ENCODE assay signal across 13 cellular contexts in the genomic region with DNA sequence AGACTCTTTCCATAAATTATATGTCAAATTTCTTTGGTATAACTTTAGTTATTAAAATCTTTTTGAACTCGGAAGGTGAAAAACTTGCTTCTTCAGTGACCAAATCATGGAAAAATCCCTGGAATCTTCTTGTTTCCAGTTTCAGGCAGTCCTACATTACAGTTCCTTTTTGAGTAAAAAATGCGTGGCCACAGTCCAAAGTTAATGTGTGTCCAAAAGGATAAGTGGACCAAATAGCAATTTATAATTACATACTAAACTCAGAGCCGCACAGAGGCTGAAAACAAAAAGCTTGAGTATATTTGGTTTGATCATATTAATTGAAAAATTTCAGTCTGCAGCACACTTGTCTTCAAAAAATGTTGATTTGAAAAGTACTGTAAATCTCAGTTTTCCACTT. TPM values are rescaled to one million over a fixed set of nuclear protein-coding genes. Genes with fewer than 3 reads are reported as not detected.
DNase-seq lines count a peak whose midpoint lies in the region; ATAC-seq, FAIRE-seq and TF ChIP-seq lines count a peak whose summit lies in the region.
"Had no signal": no experiment of that assay in that cellular context is flagged by ENCODE, and none has a peak within 500 bp of the region (broad histone marks: within the 10 kb centered on the region; RNA-seq: fewer than 3 reads in every experiment).

No MANE protein-coding gene starts in this region.

- H3K9me3 ChIP-seq in Caco-2: no peaks in the 10 kb centered on the region
- no peaks in the 10 kb centered on the region for H3K9me3 ChIP-seq in astrocyte (ENCODE audit: insufficient read depth, low read depth, low read length)
- no peaks in the 10 kb centered on the region for H3K9me3 ChIP-seq in trophoblast cell (ENCODE audit: insufficient read depth, low read depth, low read length)

- peak in 1 of 2 experiments; percentile 10 for DNase-seq in Caco-2
- peak; percentile 85 for DNase-seq in astrocyte (ENCODE audit: low read depth)
- DNase-seq in glomerular visceral epithelial cell (ENCODE audit: extremely low spot score): peak; percentile 53
- peak in 1 of 2 donors; percentile 65 for DNase-seq in trophoblast cell
- no peak for DNase-seq in GDM1 (lab: John Stamatoyannopoulos, UW)
- DNase-seq in GOT3 (lab: John Stamatoyannopoulos, UW): no peak
- no peak for DNase-seq in GM19240 (ENCODE audit: insufficient read length, low spot score)
- DNase-seq: activated T-cell treated with anti-CD3 and anti-CD28 coated beads for 4 hours; amygdala; CD4-positive, alpha-beta T cell; endodermal cell had no signal

- peak overlapping the region; percentile 22 for H3K27ac Mint-ChIP-seq in Caco-2 (ENCODE audit: unreplicated experiment)
- peak overlapping the region; percentile 88 for H3K27ac Mint-ChIP-seq in astrocyte (ENCODE audit: unreplicated experiment)
- H3K27ac Mint-ChIP-seq in stimulated activated memory B cell treated with anti-CD40 and anti-IgM and Interleukin-4, amounts not matched to agents 10 μg/mL and 1 μg/mL and 100 μg/mL, for 72 hours: no peak overlapping the region
- H3K27ac Mint-ChIP-seq: CD4-positive, alpha-beta T cell; endodermal cell had no signal

- H3K79me2 ChIP-seq in astrocyte (ENCODE audit: insufficient read depth, low read length): no peaks in the 10 kb centered on the region
- H3K79me2 ChIP-seq in trophoblast cell (ENCODE audit: control insufficient read depth, insufficient read depth, low read length, poor library complexity): no peaks in the 10 kb centered on the region

- H3K18ac ChIP-seq in trophoblast cell (ENCODE audit: low read length): no peak overlapping the region

- CTCF ChIA-PET in Caco-2 (lab: Charles Lee): no interaction called here

- no peak overlapping the region for H3K23ac ChIP-seq in trophoblast cell (ENCODE audit: low read length)

- peaks cover 2% of the 10 kb centered on the region for H3K79me1 ChIP-seq in trophoblast cell (ENCODE audit: low read length)

- POLR2A ChIA-PET in Caco-2 (lab: Charles Lee): no interaction called here

- H3K27me3 Mint-ChIP-seq in Caco-2 (ENCODE audit: insufficient read depth, unreplicated experiment): no peaks in the 10 kb centered on the region
- H3K27me3 Mint-ChIP-seq in astrocyte (ENCODE audit: low read depth, unreplicated experiment): no peaks in the 10 kb centered on the region
- no peaks in the 10 kb centered on the region for H3K27me3 Mint-ChIP-seq in stimulated activated memory B cell treated with anti-CD40 and anti-IgM and Interleukin-4, amounts not matched to agents 10 μg/mL and 1 μg/mL and 100 μg/mL, for 72 hours

- no CpG with 5 or more reads among the region's 3 CpGs for WGBS in trophoblast cell (ENCODE audit: extremely low coverage, insufficient coverage, insufficient read length)

- H3K4me1 ChIP-seq in Caco-2 (peaks cover 26% of the 10 kb centered on the region), astrocyte (ENCODE audit: insufficient read depth, low read length) (peaks cover 15% of the 10 kb centered on the region), trophoblast cell (ENCODE audit: control insufficient read depth in 1 of 2, insufficient read depth in 2 of 2, low read length in 2 of 2) (peaks cover 0 to 1% of the 10 kb centered on the region in 2 experiments)

- no peaks in the 10 kb centered on the region for H3K4me1 Mint-ChIP-seq in Caco-2 (ENCODE audit: low read depth, unreplicated experiment)
- peaks cover 15% of the 10 kb centered on the region for H3K4me1 Mint-ChIP-seq in astrocyte (ENCODE audit: low read depth, unreplicated experiment)
- H3K4me1 Mint-ChIP-seq in stimulated activated memory B cell treated with anti-CD40 and anti-IgM and Interleukin-4, amounts not matched to agents 10 μg/mL and 1 μg/mL and 100 μg/mL, for 72 hours: no peaks in the 10 kb centered on the region

- no TSS peak for BruUV-seq in Caco-2 (replicated peaks; lab: Mats Ljungman, UMichigan)

- no peak for TF ChIP-seq CTCF in Caco-2 (IDR thresholded peaks at IDR 0.05; ENCODE audit: insufficient read depth in 1 of 2, low read depth in 1 of 2, low read length in 1 of 2, severe bottlenecking in 1 of 2, unreplicated experiment in 1 of 2)
- no peak for TF ChIP-seq CTCF in astrocyte (IDR thresholded peaks at IDR 0.05; ENCODE audit: insufficient read depth, low read depth, low read length)

- H3K4me3 ChIP-seq in Caco-2 (ENCODE audit: low read depth, low read length) (no peak overlapping the region), astrocyte (ENCODE audit: insufficient read depth, low read depth, low read length) (no peak overlapping the region), trophoblast cell (ENCODE audit: low read depth, low read length) (no peak overlapping the region)

- no peak overlapping the region for H2AK5ac ChIP-seq in trophoblast cell (ENCODE audit: low read length)

- H4K91ac ChIP-seq in trophoblast cell (ENCODE audit: low read depth, low read length): no peak overlapping the region

- H3K14ac ChIP-seq in trophoblast cell (ENCODE audit: low read length): no peak overlapping the region

- ATAC-seq in stimulated activated memory B cell treated with anti-CD40 and anti-IgM and Interleukin-4, amounts not matched to agents 10 μg/mL and 1 μg/mL and 100 μg/mL, for 72 hours: no peak
- ATAC-seq: activated CD4-positive, CD25-positive, alpha-beta regulatory T cell treated with anti-CD3 and anti-CD28 coated beads, Interleukin-2, amount 50 U/mL, for 24 hours had no signal

- no peak overlapping the region for H3K4me3 Mint-ChIP-seq in Caco-2 (ENCODE audit: unreplicated experiment)
- H3K4me3 Mint-ChIP-seq in astrocyte (ENCODE audit: unreplicated experiment): no peak overlapping the region
- no peak overlapping the region for H3K4me3 Mint-ChIP-seq in stimulated activated memory B cell treated with anti-CD40 and anti-IgM and Interleukin-4, amounts not matched to agents 10 μg/mL and 1 μg/mL and 100 μg/mL, for 72 hours
- H3K4me3 Mint-ChIP-seq: CD4-positive, alpha-beta T cell; endodermal cell had no signal

- H2BK120ac ChIP-seq in trophoblast cell (ENCODE audit: insufficient read depth, low read length, poor library complexity): no peak overlapping the region

- H4K20me1 ChIP-seq in astrocyte (ENCODE audit: insufficient read depth, low read length): no peaks in the 10 kb centered on the region

- no peak overlapping the region for H3K4ac ChIP-seq in trophoblast cell (ENCODE audit: low read depth, low read length)

- H3K9ac ChIP-seq in astrocyte (ENCODE audit: low read length) (no peak overlapping the region), trophoblast cell (ENCODE audit: low read length) (no peak overlapping the region)

- H3K27me3 ChIP-seq in Caco-2 (replicated peaks; ENCODE audit: control insufficient read depth, insufficient read depth, low read length) (no peaks in the 10 kb centered on the region), astrocyte (ENCODE audit: insufficient read depth, low read length) (no peaks in the 10 kb centered on the region), trophoblast cell (ENCODE audit: insufficient read depth, low read length) (no peaks in the 10 kb centered on the region)

- H2BK5ac ChIP-seq in trophoblast cell (ENCODE audit: low read depth, low read length, poor library complexity): no peak overlapping the region

- peak overlapping the region; percentile 8 for H2AFZ ChIP-seq in astrocyte (ENCODE audit: low read depth, low read length)
- no peak overlapping the region for H2AFZ ChIP-seq in trophoblast cell (ENCODE audit: insufficient read depth, low read length, poor library complexity)

- no peak for FAIRE-seq in astrocyte (lab: Jason Lieb, UNC)

- H3K9me3 Mint-ChIP-seq in Caco-2 (ENCODE audit: unreplicated experiment) (no peaks in the 10 kb centered on the region), astrocyte (ENCODE audit: unreplicated experiment) (no peaks in the 10 kb centered on the region)
- H3K9me3 Mint-ChIP-seq in stimulated activated memory B cell treated with anti-CD40 and anti-IgM and Interleukin-4, amounts not matched to agents 10 μg/mL and 1 μg/mL and 100 μg/mL, for 72 hours: no peaks in the 10 kb centered on the region
- H3K9me3 Mint-ChIP-seq: CD4-positive, alpha-beta T cell; endodermal cell had no signal

- no peaks in the 10 kb centered on the region for H3K36me3 Mint-ChIP-seq in Caco-2 (ENCODE audit: insufficient read depth, unreplicated experiment)
- no peaks in the 10 kb centered on the region for H3K36me3 Mint-ChIP-seq in astrocyte (ENCODE audit: low read depth, unreplicated experiment)
- no peaks in the 10 kb centered on the region for H3K36me3 Mint-ChIP-seq in stimulated activated memory B cell treated with anti-CD40 and anti-IgM and Interleukin-4, amounts not matched to agents 10 μg/mL and 1 μg/mL and 100 μg/mL, for 72 hours

- H3K4me2 ChIP-seq in astrocyte (ENCODE audit: low read length): peak overlapping the region; percentile 51
- H3K4me2 ChIP-seq in trophoblast cell (ENCODE audit: low read length): no peak overlapping the region

- H4K12ac ChIP-seq in trophoblast cell (ENCODE audit: low read depth, low read length): no peak overlapping the region

- no peak overlapping the region for H2BK12ac ChIP-seq in trophoblast cell (ENCODE audit: low read length)

- H3K27ac ChIP-seq in astrocyte (ENCODE audit: low read depth, low read length) (peak overlapping the region; percentile 60), trophoblast cell (ENCODE audit: low read depth, low read length) (peak overlapping the region; percentile 25)

- H3K36me3 ChIP-seq in Caco-2 (ENCODE audit: control insufficient read depth, insufficient read depth, low read length): no peaks in the 10 kb centered on the region
- no peaks in the 10 kb centered on the region for H3K36me3 ChIP-seq in astrocyte (ENCODE audit: insufficient read depth, low read length)
- H3K36me3 ChIP-seq in trophoblast cell (ENCODE audit: control insufficient read depth in 1 of 2, insufficient read depth in 2 of 2, low read length in 2 of 2): no peaks in the 10 kb centered on the region

- no peak overlapping the region for H4K8ac ChIP-seq in trophoblast cell (ENCODE audit: low read depth, low read length)

- intact Hi-C loops in Caco-2 (cut with micrococcal nuclease; ENCODE audit: unreplicated experiment): no loop called here

RNA-seq across cellular contexts. Expression of a gene that starts 28.4 kb away (rescaled TPM):
- total RNA-seq in Caco-2 (2022) (6.4 and 8.3 TPM in 2 replicates), astrocyte (15.3 and 15.7 TPM in 2 replicates)
- 10.5 and 11.9 TPM in 2 replicates for polyA plus RNA-seq in trophoblast cell (2013)

Comparison
In these comparisons a context has a peak if more than half of its experiments do, and no peak if none do; other contexts are left out.
1. DNase-seq: peak in astrocyte (single experiment) and glomerular visceral epithelial cell (single experiment); none in GDM1 (single experiment), GOT3 (single experiment) and GM19240 (single experiment).